11 cellular contexts compared by ENCODE assay signal in the genomic region with DNA sequence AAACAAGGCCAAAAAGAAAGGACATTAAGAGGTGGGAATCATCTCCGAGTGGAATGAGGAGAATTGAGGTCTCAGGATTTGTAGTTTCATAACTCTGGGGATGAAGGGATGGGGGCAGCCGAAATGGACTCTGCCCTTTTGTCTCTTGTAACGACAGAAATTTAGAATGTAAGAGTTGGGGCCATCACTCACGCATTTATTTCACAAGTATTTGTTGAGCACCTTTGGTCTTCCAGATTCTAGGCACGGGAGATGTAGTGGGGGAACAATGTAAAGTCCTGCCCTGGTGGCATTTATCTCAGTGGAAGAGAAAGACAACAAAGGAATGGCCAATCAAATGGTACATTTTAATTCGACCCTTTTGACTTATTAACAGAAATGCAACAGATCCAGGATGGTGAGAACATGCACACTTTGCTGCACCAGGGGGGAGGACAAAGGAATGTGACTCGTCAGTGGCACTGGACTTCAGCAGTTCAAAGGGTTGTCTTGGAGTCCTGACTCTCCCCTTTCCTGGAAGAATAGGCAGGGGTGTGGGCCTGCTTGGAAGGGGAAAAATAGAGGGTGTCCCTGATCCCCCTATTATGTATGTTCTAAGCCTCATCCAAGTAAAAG.
DNase-seq lines count a peak whose midpoint lies in the region; ATAC-seq and TF ChIP-seq lines count a peak whose summit lies in the region.
"Had no signal": no experiment of that assay in that cellular context is flagged by ENCODE, and none has a peak within 500 bp of the region (broad histone marks: within the 10 kb centered on the region; RNA-seq: fewer than 3 reads in every experiment).

No MANE protein-coding gene starts in this region.

- H3K27me3 ChIP-seq in esophagus muscularis mucosa (no peaks in the 10 kb centered on the region), skeletal muscle satellite cell (ENCODE audit: control insufficient read depth, insufficient read depth, low read length) (no peaks in the 10 kb centered on the region)
- H3K27me3 ChIP-seq: upper lobe of right lung had no signal

- peaks cover 55% of the 10 kb centered on the region for H3K4me1 Mint-ChIP-seq in activated T-cell treated with anti-CD3 and anti-CD28 coated beads, Interleukin-2, amount 50 U/mL, for 24 hours (ENCODE audit: low read depth)

- TF ChIP-seq CTCF in esophagus muscularis mucosa (IDR thresholded peaks at IDR 0.05) (no peak), omental fat pad (IDR thresholded peaks at IDR 0.05) (no peak)

- no peak for TF ChIP-seq POLR2A in esophagus muscularis mucosa (IDR thresholded peaks at IDR 0.05; ENCODE audit: low read depth)

- no peaks in the 10 kb centered on the region for H3K9me3 Mint-ChIP-seq in activated T-cell treated with anti-CD3 and anti-CD28 coated beads, Interleukin-2, amount 50 U/mL, for 24 hours

- H3K9ac ChIP-seq in skeletal muscle satellite cell (ENCODE audit: low read depth, low read length): peak overlapping the region; percentile 78

- WGBS in esophagus muscularis mucosa: 85% methylated on average over 7 of the region's 7 CpGs

- no peak for TF ChIP-seq EP300 in esophagus muscularis mucosa (IDR thresholded peaks at IDR 0.05)

- H3K4me1 ChIP-seq in esophagus muscularis mucosa (peaks cover 0 to 18% (median 5%) of the 10 kb centered on the region in 4 donors), skeletal muscle satellite cell (ENCODE audit: control insufficient read depth, insufficient read depth, low read length) (peaks cover 65% of the 10 kb centered on the region)
- H3K4me1 ChIP-seq: upper lobe of right lung had no signal

- peak overlapping the region; percentile 50 for H3K4me2 ChIP-seq in skeletal muscle satellite cell (ENCODE audit: low read length)

- ATAC-seq in SK-N-SH treated with all-trans-retinoic acid at 6 μM for 48 hours (no peak; the same call in 2 of the 3 replicates), omental fat pad (ENCODE audit: low FRiP score) (no peak), GM18498 (IDR thresholded peaks at IDR 0.05; ENCODE audit: unreplicated experiment) (no peak)
- ATAC-seq: upper lobe of right lung had no signal

- H3K4me3 Mint-ChIP-seq in activated T-cell treated with anti-CD3 and anti-CD28 coated beads, Interleukin-2, amount 50 U/mL, for 24 hours: peak overlapping the region; percentile 57

- H3K4me3 ChIP-seq in esophagus muscularis mucosa (no peak overlapping the region), skeletal muscle satellite cell (ENCODE audit: low read length) (peak overlapping the region; percentile 4)
- H3K4me3 ChIP-seq: upper lobe of right lung had no signal

- no peak for DNase-seq in activated T-cell treated with anti-CD3 and anti-CD28 coated beads, Interleukin-2, amount 50 U/mL, for 24 hours
- no peak for DNase-seq in activated T-cell treated with anti-CD3 and anti-CD28 coated beads, Interleukin-2, amount 50 U/mL, for 1 hour
- DNase-seq in esophagus muscularis mucosa (ENCODE audit: extremely low spot score): peak; percentile 82
- DNase-seq in omental fat pad (ENCODE audit: low spot score): no peak
- no peak for DNase-seq in HPDE6-E6E7 (ENCODE audit: extremely low spot score)
- DNase-seq: kidney, NCI-H2171 treated with DMSO at 0.1 percent for 48 hours, upper lobe of right lung had no signal

- H3K9me3 ChIP-seq in esophagus muscularis mucosa: no peaks in the 10 kb centered on the region
- no peaks in the 10 kb centered on the region for H3K9me3 ChIP-seq in skeletal muscle satellite cell (replicated peaks; ENCODE audit: low read length)
- H3K9me3 ChIP-seq: upper lobe of right lung had no signal

- intact Hi-C loops in esophagus muscularis mucosa (cut with DNase I): no loop called here

- H3K27ac Mint-ChIP-seq in activated T-cell treated with anti-CD3 and anti-CD28 coated beads, Interleukin-2, amount 50 U/mL, for 24 hours: peak overlapping the region; percentile 81

- H3K36me3 Mint-ChIP-seq in activated T-cell treated with anti-CD3 and anti-CD28 coated beads, Interleukin-2, amount 50 U/mL, for 24 hours (ENCODE audit: low read depth): no peaks in the 10 kb centered on the region

- H3K27me3 Mint-ChIP-seq in activated T-cell treated with anti-CD3 and anti-CD28 coated beads, Interleukin-2, amount 50 U/mL, for 24 hours: peaks cover 20% of the 10 kb centered on the region

- H3K36me3 ChIP-seq in esophagus muscularis mucosa (no peaks in the 10 kb centered on the region), skeletal muscle satellite cell (ENCODE audit: insufficient read depth, low read length) (no peaks in the 10 kb centered on the region)
- H3K36me3 ChIP-seq: upper lobe of right lung had no signal

- H3K27ac ChIP-seq in esophagus muscularis mucosa (replicated peaks in 1 of 4): no peak overlapping the region
- H3K27ac ChIP-seq: upper lobe of right lung had no signal

TF ChIP-seq in SK-N-SH treated with all-trans-retinoic acid at 6 μM for 48 hours, 23 proteins besides CTCF, POLR2A, EP300 and RAD21:
- TF ChIP-seq PPARA (CRISPR knock-in tag; IDR thresholded peaks at IDR 0.05; ENCODE audit: borderline replicate concordance) (no peak), CSDC2 (CRISPR knock-in tag; IDR thresholded peaks at IDR 0.05) (peak; percentile 5; the same call in 1 of the 2 replicates)
TF ChIP-seq in SK-N-SH treated with all-trans-retinoic acid at 6 μM for 48 hours: peak in this region for 1.
